In the genomic region with DNA sequence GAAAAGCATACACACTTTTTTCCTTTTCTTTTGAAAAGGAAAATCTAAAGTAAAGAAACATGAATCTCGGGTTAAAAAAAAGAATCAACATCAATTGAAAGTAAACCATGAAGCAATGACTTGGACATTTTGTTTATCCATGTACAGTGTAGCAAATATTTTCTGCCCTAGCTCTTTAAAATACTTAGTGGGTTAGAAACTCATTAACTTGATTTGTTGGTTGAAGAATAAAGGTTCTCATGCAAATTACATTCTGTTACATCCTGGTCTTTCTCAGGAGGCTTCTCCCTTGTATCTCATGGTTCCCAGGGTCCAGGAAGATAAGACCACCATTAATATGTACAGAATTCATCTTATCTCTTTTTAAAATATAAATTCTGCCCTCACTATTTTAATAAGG, we compare ENCODE assay signal across 36 cellular contexts. TPM values are rescaled to one million over a fixed set of nuclear protein-coding genes. Genes with fewer than 3 reads are reported as not detected.
"Had no signal": no experiment of that assay in that cellular context is flagged by ENCODE, and none has a peak within 500 bp of the region (broad histone marks: within the 10 kb centered on the region; RNA-seq: fewer than 3 reads in every experiment).

No MANE protein-coding gene starts in this region.

- FAIRE-seq: islet of Langerhans, kidney had no signal

- H3K4me3 Mint-ChIP-seq: immature natural killer cell; mesothelial cell of epicardium; naive B cell; natural killer cell; nephron progenitor cell; neural progenitor cell; stimulated activated naive B cell treated with anti-CD40 and anti-IgM and Interleukin-4, amounts not matched to agents 10 μg/mL and 1 μg/mL and 100 μg/mL, for 72 hours had no signal

- H3K27ac ChIP-seq: left lung, lower lobe of right lung, neural progenitor cell, neutrophil, parathyroid adenoma, psoas muscle, right atrium auricular region, right lobe of liver, stomach, testis, thyroid gland, transverse colon, upper lobe of left lung had no signal

- H3K36me3 Mint-ChIP-seq: immature natural killer cell; mesothelial cell of epicardium; naive B cell; natural killer cell; neural progenitor cell; stimulated activated naive B cell treated with anti-CD40 and anti-IgM and Interleukin-4, amounts not matched to agents 10 μg/mL and 1 μg/mL and 100 μg/mL, for 72 hours had no signal

- H3K27ac Mint-ChIP-seq: immature natural killer cell; mesothelial cell of epicardium; naive B cell; natural killer cell; nephron progenitor cell; neural progenitor cell; stimulated activated naive B cell treated with anti-CD40 and anti-IgM and Interleukin-4, amounts not matched to agents 10 μg/mL and 1 μg/mL and 100 μg/mL, for 72 hours had no signal

- H3K4me3 ChIP-seq: left lung, lower lobe of right lung, neural progenitor cell, psoas muscle, right atrium auricular region, right lobe of liver, stomach, testis, thyroid gland, transverse colon, upper lobe of left lung had no signal

- H3K9ac ChIP-seq: neural progenitor cell, parathyroid adenoma had no signal

- H3K9me3 Mint-ChIP-seq: mesothelial cell of epicardium; natural killer cell; stimulated activated naive B cell treated with anti-CD40 and anti-IgM and Interleukin-4, amounts not matched to agents 10 μg/mL and 1 μg/mL and 100 μg/mL, for 72 hours had no signal

- H3K4me1 ChIP-seq: left lung, lower lobe of right lung, parathyroid adenoma, psoas muscle, right atrium auricular region, right lobe of liver, stomach, testis, thyroid gland, transverse colon, upper lobe of left lung had no signal

- H3K36me3 ChIP-seq: left lung, lower lobe of right lung, neural progenitor cell, neutrophil, right atrium auricular region, right lobe of liver, stomach, thyroid gland, transverse colon, upper lobe of left lung had no signal

- DNase-seq: hypothalamus; immature natural killer cell; kidney; left colon; left lung; lower lobe of right lung; mammary epithelial cell; mesendoderm; naive B cell; natural killer cell; nephron progenitor cell; occipital lobe; psoas muscle; right lobe of liver; stimulated activated CD4-positive, alpha-beta T cell treated with anti-CD3 and anti-CD28 coated beads, Interleukin-12 subunit alpha, Interleukin-12 subunit beta, amount 100 ng/mL, for 4 hours; stimulated activated CD4-positive, alpha-beta T cell treated with anti-CD3 and anti-CD28 coated beads, Interleukin-15, amount 100 ng/mL, for 24 hours; stimulated activated CD4-positive, alpha-beta T cell treated with anti-CD3 and anti-CD28 coated beads, Interleukin-2, amount 100 ng/mL, for 24 hours; stimulated activated CD4-positive, alpha-beta T cell treated with anti-CD3 and anti-CD28 coated beads, Interleukin-4, amount 100 ng/mL, for 1 hour; stimulated activated naive B cell treated with anti-CD40 and anti-IgM and Interleukin-4, amounts not matched to agents 10 μg/mL and 1 μg/mL and 100 μg/mL, for 72 hours; stimulated activated naive CD8-positive, alpha-beta T cell treated with anti-CD3 and anti-CD28 coated beads, Interleukin-15, Interleukin-2, amounts not matched to agents 100 U/mL and 50 U/mL, for 24 hours; stomach; testis; thyroid gland; transverse colon; upper lobe of left lung had no signal

- H3K79me2 ChIP-seq: parathyroid adenoma had no signal

- H2AFZ ChIP-seq: neural progenitor cell, parathyroid adenoma had no signal

- H3K9me3 ChIP-seq: left lung, lower lobe of right lung, neutrophil, psoas muscle, right lobe of liver, stomach, testis, thyroid gland, transverse colon, upper lobe of left lung had no signal

- H3K4me1 Mint-ChIP-seq: immature natural killer cell; mesothelial cell of epicardium; naive B cell; natural killer cell; stimulated activated naive B cell treated with anti-CD40 and anti-IgM and Interleukin-4, amounts not matched to agents 10 μg/mL and 1 μg/mL and 100 μg/mL, for 72 hours had no signal

- H3K4me2 ChIP-seq: neural progenitor cell had no signal

- H3K27me3 ChIP-seq: left lung, neural progenitor cell, neutrophil, right atrium auricular region, right lobe of liver, stomach, testis, thyroid gland, transverse colon, upper lobe of left lung had no signal

RNA-seq across cellular contexts. Expression of gene MEPE, which starts 9.0 kb away (rescaled TPM):
- total RNA-seq: kidney, left colon, left lung, liver, lower lobe of right lung, mammary epithelial cell, mesothelial cell of epicardium, natural killer cell, osteocyte, posterior vena cava, psoas muscle, right atrium auricular region, right lobe of liver, skeletal muscle tissue, stomach, testis, thyroid gland, transverse colon, upper lobe of left lung, urinary bladder had no signal

RNA-seq across cellular contexts. Expression of gene IBSP, which starts 24.4 kb away (rescaled TPM):
- total RNA-seq: kidney, left colon, liver, lower lobe of right lung, mammary epithelial cell, mesothelial cell of epicardium, natural killer cell, occipital lobe, osteocyte, posterior vena cava, psoas muscle, right atrium auricular region, right lobe of liver, skeletal muscle tissue, stomach, testis, thyroid gland, transverse colon, upper lobe of left lung, urinary bladder had no signal
